1 cellular context compared by ENCODE assay signal in genomic region chr19:13138171-13138915, GRCh38.
TF ChIP-seq lines count a peak whose summit lies in the region.

No MANE protein-coding gene starts in this region.

TF ChIP-seq in GM12878, 131 proteins besides CTCF, POLR2A, EP300 and RAD21:
- TF ChIP-seq CBX3 (IDR thresholded peaks at IDR 0.05; ENCODE audit: borderline replicate concordance, low read depth): no peak
- no peak for TF ChIP-seq MLLT1 (IDR thresholded peaks at IDR 0.05)
- TF ChIP-seq CBFB (IDR thresholded peaks at IDR 0.05; ENCODE audit: low read depth): no peak
- TF ChIP-seq ATF7 (IDR thresholded peaks at IDR 0.05; ENCODE audit: low read depth): no peak
- no peak for TF ChIP-seq SUZ12 (IDR thresholded peaks at IDR 0.05; ENCODE audit: unreplicated experiment)
- TF ChIP-seq, protein P1, sequence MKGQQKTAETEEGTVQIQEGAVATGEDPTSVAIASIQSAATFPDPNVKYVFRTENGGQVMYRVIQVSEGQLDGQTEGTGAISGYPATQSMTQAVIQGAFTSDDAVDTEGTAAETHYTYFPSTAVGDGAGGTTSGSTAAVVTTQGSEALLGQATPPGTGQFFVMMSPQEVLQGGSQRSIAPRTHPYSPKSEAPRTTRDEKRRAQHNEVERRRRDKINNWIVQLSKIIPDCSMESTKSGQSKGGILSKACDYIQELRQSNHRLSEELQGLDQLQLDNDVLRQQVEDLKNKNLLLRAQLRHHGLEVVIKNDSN (IDR thresholded peaks at IDR 0.05; ENCODE audit: borderline replicate concordance, extremely low read length, insufficient read depth, low read depth, low read length): no peak
- no peak for TF ChIP-seq CBX5 (IDR thresholded peaks at IDR 0.05; ENCODE audit: low read depth)
- TF ChIP-seq PAX5 (IDR thresholded peaks at IDR 0.05; ENCODE audit: borderline replicate concordance, low read depth, low read length): no peak
- TF ChIP-seq SREBF2 (IDR thresholded peaks at IDR 0.05; ENCODE audit: low read length): no peak
- no peak for TF ChIP-seq ZBTB40 (IDR thresholded peaks at IDR 0.05; ENCODE audit: borderline replicate concordance)
- TF ChIP-seq PBX3 (IDR thresholded peaks at IDR 0.05; ENCODE audit: insufficient replicate concordance, low read depth, low read length): no peak
- no peak for TF ChIP-seq SIX5 (IDR thresholded peaks at IDR 0.05; ENCODE audit: low read depth, low read length, severe bottlenecking)
- TF ChIP-seq ZNF622 (IDR thresholded peaks at IDR 0.05): no peak
